9 cellular contexts compared by ENCODE assay signal in genomic region chr11:47915407-47916137, GRCh38.
DNase-seq lines count a peak whose midpoint lies in the region; ATAC-seq and TF ChIP-seq lines count a peak whose summit lies in the region.
"Had no signal": no experiment of that assay in that cellular context is flagged by ENCODE, and none has a peak within 500 bp of the region (broad histone marks: within the 10 kb centered on the region; RNA-seq: fewer than 3 reads in every experiment).

No MANE protein-coding gene starts in this region.

- H3K9me3 Mint-ChIP-seq in activated naive CD4-positive, alpha-beta T cell treated with anti-CD3 and anti-CD28 coated beads for 36 hours: no peaks in the 10 kb centered on the region
- H3K9me3 Mint-ChIP-seq in nephron: no peaks in the 10 kb centered on the region
- H3K9me3 Mint-ChIP-seq: stimulated activated memory B cell treated with anti-CD40 and anti-IgM and Interleukin-4, amounts not matched to agents 10 μg/mL and 1 μg/mL and 100 μg/mL, for 72 hours had no signal

- peak; percentile 31 for DNase-seq in NCI-H1436 (lab: John Stamatoyannopoulos, UW)
- DNase-seq in activated naive CD4-positive, alpha-beta T cell treated with anti-CD3 and anti-CD28 coated beads for 36 hours: peak; percentile 54
- DNase-seq in HK-2 (ENCODE audit: unreplicated experiment): no peak
- DNase-seq in NCI-H1105 (lab: John Stamatoyannopoulos, UW): no peak

- CTCF ChIA-PET in activated naive CD4-positive, alpha-beta T cell treated with anti-CD3 and anti-CD28 coated beads for 36 hours (lab: Charles Lee): interaction anchor here (1.1 kb wide), 1 partner anchor 25 kb away, joined by 4 read pairs; no protein-coding TSS in a partner anchor

- H3K27ac ChIP-seq in C4-2B: peak overlapping the region; percentile 53; the same call in 1 of the 2 replicates

- H3K36me3 Mint-ChIP-seq in activated naive CD4-positive, alpha-beta T cell treated with anti-CD3 and anti-CD28 coated beads for 36 hours (ENCODE audit: low read depth): no peaks in the 10 kb centered on the region
- H3K36me3 Mint-ChIP-seq in nephron (ENCODE audit: low read depth): no peaks in the 10 kb centered on the region
- H3K36me3 Mint-ChIP-seq: stimulated activated memory B cell treated with anti-CD40 and anti-IgM and Interleukin-4, amounts not matched to agents 10 μg/mL and 1 μg/mL and 100 μg/mL, for 72 hours had no signal

- H3K4me3 Mint-ChIP-seq in activated naive CD4-positive, alpha-beta T cell treated with anti-CD3 and anti-CD28 coated beads for 36 hours: no peak overlapping the region
- no peak overlapping the region for H3K4me3 Mint-ChIP-seq in nephron
- H3K4me3 Mint-ChIP-seq: stimulated activated memory B cell treated with anti-CD40 and anti-IgM and Interleukin-4, amounts not matched to agents 10 μg/mL and 1 μg/mL and 100 μg/mL, for 72 hours had no signal

- intact Hi-C loops in activated naive CD4-positive, alpha-beta T cell treated with anti-CD3 and anti-CD28 coated beads for 36 hours (cut with micrococcal nuclease): no loop called here

- ATAC-seq in HG03039 (IDR thresholded peaks at IDR 0.05; ENCODE audit: unreplicated experiment) (no peak), GM18907 (IDR thresholded peaks at IDR 0.05; ENCODE audit: unreplicated experiment) (no peak)
- ATAC-seq: stimulated activated memory B cell treated with anti-CD40 and anti-IgM and Interleukin-4, amounts not matched to agents 10 μg/mL and 1 μg/mL and 100 μg/mL, for 72 hours had no signal

- no peaks in the 10 kb centered on the region for H3K27me3 Mint-ChIP-seq in activated naive CD4-positive, alpha-beta T cell treated with anti-CD3 and anti-CD28 coated beads for 36 hours (ENCODE audit: low read depth)
- H3K27me3 Mint-ChIP-seq in nephron (ENCODE audit: low read depth): peaks cover 6% of the 10 kb centered on the region
- H3K27me3 Mint-ChIP-seq: stimulated activated memory B cell treated with anti-CD40 and anti-IgM and Interleukin-4, amounts not matched to agents 10 μg/mL and 1 μg/mL and 100 μg/mL, for 72 hours had no signal

- peaks cover 44% of the 10 kb centered on the region for H3K4me1 Mint-ChIP-seq in activated naive CD4-positive, alpha-beta T cell treated with anti-CD3 and anti-CD28 coated beads for 36 hours (ENCODE audit: low read depth)
- H3K4me1 Mint-ChIP-seq in nephron: peaks cover 40% of the 10 kb centered on the region

- H3K27ac Mint-ChIP-seq in activated naive CD4-positive, alpha-beta T cell treated with anti-CD3 and anti-CD28 coated beads for 36 hours: no peak overlapping the region
- peak overlapping the region; percentile 80 to 97 (median 89) for H3K27ac Mint-ChIP-seq in nephron

- TF ChIP-seq CTCF in C4-2B (conservative IDR thresholded peaks at IDR 0.05) (no peak), nephron (IDR thresholded peaks at IDR 0.05; ENCODE audit: unreplicated experiment in 3 of 3) (no peak)

Comparison
In these comparisons a context has a peak if more than half of its experiments do, and no peak if none do; other contexts are left out.
1. DNase-seq: peak in NCI-H1436 (single experiment) and activated naive CD4-positive, alpha-beta T cell treated with anti-CD3 and anti-CD28 coated beads for 36 hours (single experiment); none in HK-2 (single experiment) and NCI-H1105 (single experiment).